8 cellular contexts compared by ENCODE assay signal in genomic region chr19:36687214-36688056, GRCh38. TPM values are rescaled to one million over a fixed set of nuclear protein-coding genes. Genes with fewer than 3 reads are reported as not detected.
A peak's percentile ranks its signal among the peaks of the same experiment; 100 is the strongest.
DNase-seq lines count a peak whose midpoint lies in the region; ATAC-seq and TF ChIP-seq lines count a peak whose summit lies in the region.

Gene ZNF567 (plus strand): TSS chr19:36687612. CDS start chr19:36694868, 7,256 bp downstream.

- ATAC-seq in GM19372 (IDR thresholded peaks at IDR 0.05; ENCODE audit: low read depth, unreplicated experiment), result peak; percentile 93
- ATAC-seq in HG03521 (IDR thresholded peaks at IDR 0.05; ENCODE audit: unreplicated experiment), result peak; percentile 92

- WGBS in lower leg skin, 2 donors, result 1% methylated on average over 62 to 68 of the region's 69 CpGs

- H3K4me3 ChIP-seq in lower leg skin (ENCODE audit: low read depth, poor library complexity, severe bottlenecking), result peak within 1 kb of the TSS; percentile 60

- H3K4me1 Mint-ChIP-seq in activated CD4-positive, alpha-beta memory T cell treated with anti-CD3 and anti-CD28 coated beads, Interleukin-2, amount 10 ng/mL, durations not matched to agents 7 days and 5 days, result peaks cover 34% of the 10 kb centered on the region

- CTCF ChIA-PET in activated CD4-positive, alpha-beta memory T cell treated with anti-CD3 and anti-CD28 coated beads, Interleukin-2, amount 10 ng/mL, durations not matched to agents 7 days and 5 days (lab: Charles Lee), result no interaction called here

- H3K9me3 Mint-ChIP-seq in activated CD4-positive, alpha-beta memory T cell treated with anti-CD3 and anti-CD28 coated beads, Interleukin-2, amount 10 ng/mL, durations not matched to agents 7 days and 5 days, result peaks cover 36% of the 10 kb centered on the region

- POLR2A ChIA-PET in activated CD4-positive, alpha-beta memory T cell treated with anti-CD3 and anti-CD28 coated beads, Interleukin-2, amount 10 ng/mL, durations not matched to agents 7 days and 5 days (lab: Charles Lee), result interaction anchor here (0.9 to 3.0 kb wide), 7 partner anchors 20 to 907 kb away, joined by 3 to 12 read pairs (median 5); partner anchors contain the start of genes ZNF345, ZNF382, ZNF461 and ZNF540

- DNase-seq in NCI-H82 (lab: John Stamatoyannopoulos, UW) (peak; percentile 98), ecto neural progenitor cell (ENCODE audit: low spot score) (peak; percentile 98), lower leg skin (ENCODE audit: low spot score in 2 of 2) (peak; percentile 98 to 99)
- DNase-seq in activated CD4-positive, alpha-beta memory T cell treated with anti-CD3 and anti-CD28 coated beads, Interleukin-2, amount 10 ng/mL, durations not matched to agents 7 days and 5 days, result peak; percentile 98
- DNase-seq in stimulated activated CD4-positive, alpha-beta T cell treated with anti-CD3 and anti-CD28 coated beads, Interleukin-4, amount 100 ng/mL, for 4 hours, result peak; percentile 97 to 99

- TF ChIP-seq CTCF in C4-2B (conservative IDR thresholded peaks at IDR 0.05) (no peak; the same call in 1 of the 2 replicates), lower leg skin (IDR thresholded peaks at IDR 0.05) (no peak)

- H3K4me3 Mint-ChIP-seq in activated CD4-positive, alpha-beta memory T cell treated with anti-CD3 and anti-CD28 coated beads, Interleukin-2, amount 10 ng/mL, durations not matched to agents 7 days and 5 days, result peak within 1 kb of the TSS; percentile 97

- peak within 1 kb of the TSS; percentile 79 for H3K27ac ChIP-seq in C4-2B

- TF ChIP-seq POLR2A in lower leg skin (IDR thresholded peaks at IDR 0.05), result peak in 1 of 2 donors; percentile 21

- intact Hi-C loops in lower leg skin (cut with DNase I; ENCODE audit: low total_unique reads), result no loop called here

- peak within 1 kb of the TSS; percentile 87 for H3K27ac Mint-ChIP-seq in activated CD4-positive, alpha-beta memory T cell treated with anti-CD3 and anti-CD28 coated beads, Interleukin-2, amount 10 ng/mL, durations not matched to agents 7 days and 5 days

- H3K36me3 Mint-ChIP-seq in activated CD4-positive, alpha-beta memory T cell treated with anti-CD3 and anti-CD28 coated beads, Interleukin-2, amount 10 ng/mL, durations not matched to agents 7 days and 5 days (ENCODE audit: low read depth), result peaks cover 73% of the 10 kb centered on the region

- no peaks in the 10 kb centered on the region for H3K27me3 Mint-ChIP-seq in activated CD4-positive, alpha-beta memory T cell treated with anti-CD3 and anti-CD28 coated beads, Interleukin-2, amount 10 ng/mL, durations not matched to agents 7 days and 5 days

RNA-seq across cellular contexts. Expression of gene ZNF567, which starts in this region (rescaled TPM):
- total RNA-seq in activated CD4-positive, alpha-beta memory T cell treated with anti-CD3 and anti-CD28 coated beads, Interleukin-2, amount 10 ng/mL, durations not matched to agents 7 days and 5 days, result 10 to 100 TPM in 1 of 2 experiments, 1 to 10 TPM in 1; 9.8 to 11.2 TPM
- total RNA-seq in lower leg skin, result 1 to 10 TPM; 6.3 to 9.6 (median 7.7) TPM

Comparison
In these comparisons a context has a peak if more than half of its experiments do, and no peak if none do; other contexts are left out.
1. Peak in every context shown above with its lines: DNase-seq, ATAC-seq, H3K4me3 ChIP-seq and H3K27ac ChIP-seq.